ENCODE assay signal across 10 cellular contexts in the genomic region with DNA sequence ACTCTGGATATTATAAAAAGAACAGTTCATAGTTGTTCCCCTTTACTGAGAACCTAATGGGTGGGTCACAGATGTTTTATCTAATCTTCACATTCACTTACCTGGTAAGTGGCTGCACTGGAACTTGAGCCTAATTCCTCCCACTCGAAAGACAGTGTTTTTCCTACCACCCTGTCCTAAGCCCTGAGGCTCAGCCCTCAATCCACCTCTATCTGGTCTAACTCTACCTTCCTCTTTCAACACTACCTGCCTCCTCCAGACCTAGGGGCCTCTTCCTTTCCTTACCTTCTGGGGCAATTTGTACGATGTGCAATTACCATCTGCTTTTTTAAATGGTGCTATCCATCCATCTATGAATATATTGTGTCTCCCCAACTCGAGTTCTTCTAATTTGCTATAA. TPM values are rescaled to one million over a fixed set of nuclear protein-coding genes. Genes with fewer than 3 reads are reported as not detected.
DNase-seq lines count a peak whose midpoint lies in the region; ATAC-seq, FAIRE-seq and TF ChIP-seq lines count a peak whose summit lies in the region.
"Had no signal": no experiment of that assay in that cellular context is flagged by ENCODE, and none has a peak within 500 bp of the region (broad histone marks: within the 10 kb centered on the region; RNA-seq: fewer than 3 reads in every experiment).

No MANE protein-coding gene starts in this region.

- no peak for TF ChIP-seq EP300 in K562 (IDR thresholded peaks at IDR 0.05; ENCODE audit: low read length)

- in situ Hi-C loops in K562 (cut with MboI) = loop anchor here (5.0 kb wide), 1 partner anchor 155 kb away; no protein-coding TSS in a partner anchor

- H3K9me3 Mint-ChIP-seq in CD14-positive monocyte (peaks cover 0 to 6% (median 0%) of the 10 kb centered on the region in 7 donors), HFFc6 (no peaks in the 10 kb centered on the region)
- peaks cover 0 to 4% (median 0%) of the 10 kb centered on the region in 11 donors for H3K9me3 Mint-ChIP-seq in naive thymus-derived CD4-positive, alpha-beta T cell

- H3K4me1 Mint-ChIP-seq in CD14-positive monocyte (peaks cover 29% of the 10 kb centered on the region), HFFc6 (ENCODE audit: low read depth) (peaks cover 13% of the 10 kb centered on the region)
- peaks cover 0 to 18% (median 12%) of the 10 kb centered on the region in 7 donors for H3K4me1 Mint-ChIP-seq in naive thymus-derived CD4-positive, alpha-beta T cell

- H3K4me1 ChIP-seq in K562 (replicated peaks in 1 of 2; ENCODE audit: control insufficient read depth in 2 of 2, insufficient read depth in 2 of 2, low read length in 2 of 2) (peaks cover 0 to 8% of the 10 kb centered on the region in 2 experiments; a peak in 3 of 5 replicates), testis (no peaks in the 10 kb centered on the region)
- no peaks in the 10 kb centered on the region for H3K4me1 ChIP-seq in naive thymus-derived CD4-positive, alpha-beta T cell (ENCODE audit: control insufficient read depth in 2 of 2, insufficient read depth in 2 of 2, low read length in 2 of 2)

- no peaks in the 10 kb centered on the region for H3K27me3 ChIP-seq in K562 (ENCODE audit: control insufficient read depth in 2 of 2, insufficient read depth in 2 of 2, low read length in 2 of 2)
- H3K27me3 ChIP-seq in naive thymus-derived CD4-positive, alpha-beta T cell (ENCODE audit: control insufficient read depth in 2 of 2, insufficient read depth in 2 of 2, low read length in 2 of 2) = no peaks in the 10 kb centered on the region
- no peaks in the 10 kb centered on the region for H3K27me3 ChIP-seq in testis

- H3K9me1 ChIP-seq in K562 (ENCODE audit: control insufficient read depth, insufficient read depth, low read length) = no peaks in the 10 kb centered on the region

- peak; percentile 67 for FAIRE-seq in K562 (lab: Jason Lieb, UNC)

- H3K9me3 ChIP-seq in K562 (replicated peaks; ENCODE audit: control insufficient read depth, insufficient read depth, low read depth, low read length) (no peaks in the 10 kb centered on the region), testis (no peaks in the 10 kb centered on the region)
- no peaks in the 10 kb centered on the region for H3K9me3 ChIP-seq in naive thymus-derived CD4-positive, alpha-beta T cell (ENCODE audit: control insufficient read depth in 2 of 3, low read length in 3 of 3)

- DNase-seq in CD14-positive monocyte (ENCODE audit: low spot score) = no peak
- no peak for DNase-seq in HFFc6
- DNase-seq in K562 (ENCODE audit: extremely low read depth in 1 of 4, low spot score in 3 of 4) = peak in 1 of 4 experiments; percentile 21
- no peak for DNase-seq in naive thymus-derived CD4-positive, alpha-beta T cell
- DNase-seq in OCI-M2 (lab: John Stamatoyannopoulos, UW; ENCODE audit: unreplicated experiment) = no peak
- no peak for DNase-seq in testis
- DNase-seq in glomerular visceral epithelial cell (ENCODE audit: extremely low spot score) = no peak
- DNase-seq: activated CD8-positive, alpha-beta memory T cell treated with anti-CD3 and anti-CD28 coated beads, Interleukin-2, amount 50 U/mL, for 48 hours had no signal

- H4K20me1 ChIP-seq in K562 (replicated peaks; ENCODE audit: control insufficient read depth, insufficient read depth, low read length) = no peaks in the 10 kb centered on the region

- CTCF ChIA-PET in K562 (lab: Yijun Ruan, JAX; ENCODE audit: low intra/inter-chr PET ratio) = interaction anchor here (1.7 to 3.3 kb wide), 2 partner anchors 41 to 152 kb away, joined by 7 to 44 read pairs; no protein-coding TSS in a partner anchor
- CTCF ChIA-PET in naive thymus-derived CD4-positive, alpha-beta T cell (lab: Charles Lee) = interaction anchor here (0.8 to 2.4 kb wide), 13 partner anchors 10 to 584 kb away, joined by 3 to 16 read pairs (median 4); partner anchors contain the start of gene RAB10

- TF ChIP-seq RAD21 in K562 (CRISPR knock-in tag; conservative IDR thresholded peaks at IDR 0.05 in 1 of 2, IDR thresholded peaks at IDR 0.05 in 1 of 2) = no peak

- H3K27ac ChIP-seq in K562 (ENCODE audit: extremely low read depth, low read depth, low read length) (no peak overlapping the region), testis (no peak overlapping the region)
- H3K27ac ChIP-seq in naive thymus-derived CD4-positive, alpha-beta T cell (ENCODE audit: low read depth, low read length) = no peak overlapping the region

- H3K9ac ChIP-seq in K562 (ENCODE audit: insufficient read depth in 1 of 2, low read depth in 2 of 2, low read length in 2 of 2) = no peak overlapping the region

- H3K4me3 ChIP-seq in K562 = no peak overlapping the region
- no peak overlapping the region for H3K4me3 ChIP-seq in naive thymus-derived CD4-positive, alpha-beta T cell (ENCODE audit: low read length)
- no peak overlapping the region for H3K4me3 ChIP-seq in testis

- POLR2A ChIA-PET in K562 (lab: Yijun Ruan, JAX) = interaction anchor here (0.7 to 1.0 kb wide), 4 partner anchors 8 to 148 kb away, joined by 3 to 4 read pairs (median 4); no protein-coding TSS in a partner anchor
- POLR2A ChIA-PET in naive thymus-derived CD4-positive, alpha-beta T cell (lab: Charles Lee) = interaction anchor here (0.6 to 1.3 kb wide), 5 partner anchors 10 to 193 kb away, joined by 3 to 6 read pairs (median 5); partner anchors contain the start of gene KIF3C

- 17% methylated on average over 3 of the region's 3 CpGs for WGBS in K562 (ENCODE audit: insufficient coverage, low coverage, missing lambda C conversion rate)
- WGBS in testis, 2 donors = 80% methylated on average over 3 of the region's 3 CpGs

- H3K4me2 ChIP-seq in K562 (ENCODE audit: insufficient read depth, low read length) = peak overlapping the region; percentile 76

- H2AFZ ChIP-seq in K562 (ENCODE audit: low read depth, low read length) = peak overlapping the region; percentile 46

- no TSS peak for BruUV-seq in K562 (replicated peaks; lab: Mats Ljungman, UMichigan)

- H3K36me3 ChIP-seq in K562 (ENCODE audit: control insufficient read depth, insufficient read depth, low read length) (no peaks in the 10 kb centered on the region), testis (ENCODE audit: low read depth, missing control alignments) (no peaks in the 10 kb centered on the region)
- no peaks in the 10 kb centered on the region for H3K36me3 ChIP-seq in naive thymus-derived CD4-positive, alpha-beta T cell (ENCODE audit: control insufficient read depth in 2 of 3, insufficient read depth in 3 of 3, low read length in 3 of 3)

- H3K27ac Mint-ChIP-seq in CD14-positive monocyte (peak overlapping the region; percentile 86 to 95 (median 88)), HFFc6 (no peak overlapping the region)
- H3K27ac Mint-ChIP-seq in naive thymus-derived CD4-positive, alpha-beta T cell = peak overlapping the region in 7 of 9 donors; percentile 2 to 91 (median 48)
- H3K27ac Mint-ChIP-seq: activated naive CD8-positive, alpha-beta T cell had no signal

- peak; percentile 72 for ATAC-seq in K562
- peak; percentile 23 for ATAC-seq in naive thymus-derived CD4-positive, alpha-beta T cell
- ATAC-seq in GM18861 (IDR thresholded peaks at IDR 0.05; ENCODE audit: unreplicated experiment) = no peak

- no peaks in the 10 kb centered on the region for H3K79me2 ChIP-seq in K562 (ENCODE audit: control insufficient read depth, insufficient read depth, low read length)

- TF ChIP-seq POLR2A in K562 (conservative IDR thresholded peaks at IDR 0.05) = no peak
- no peak for TF ChIP-seq POLR2A in testis (IDR thresholded peaks at IDR 0.05)

- H3K36me3 Mint-ChIP-seq in CD14-positive monocyte (no peaks in the 10 kb centered on the region), HFFc6 (ENCODE audit: low read depth) (no peaks in the 10 kb centered on the region)
- peaks cover 0 to 3% (median 0%) of the 10 kb centered on the region in 5 donors for H3K36me3 Mint-ChIP-seq in naive thymus-derived CD4-positive, alpha-beta T cell
- H3K36me3 Mint-ChIP-seq: activated naive CD8-positive, alpha-beta T cell had no signal

- intact Hi-C loops in CD14-positive monocyte (cut with micrococcal nuclease) (loop anchor here (2.0 to 5.0 kb wide), 3 partner anchors 17 to 153 kb away; partner anchors contain the start of gene RAB10 (in 1 of the 2)), K562 (cut with micrococcal nuclease) (loop anchor here (1.0 to 5.0 kb wide), 5 partner anchors 40 to 153 kb away; partner anchors contain the start of gene RAB10), testis (cut with DNase I; ENCODE audit: low total_unique reads) (loop anchor here (10.0 kb wide), 1 partner anchor 153 kb away; no protein-coding TSS in a partner anchor)
- intact Hi-C loops in naive thymus-derived CD4-positive, alpha-beta T cell (cut with micrococcal nuclease) = loop anchor here (1.0 to 5.0 kb wide), 9 partner anchors 41 to 585 kb away; partner anchors contain the start of gene RAB10 (in 2 of the 2)

- no peak for TF ChIP-seq CTCF in CD14-positive monocyte (IDR thresholded peaks at IDR 0.05)
- TF ChIP-seq CTCF in HFFc6 (IDR thresholded peaks at IDR 0.05) = no peak
- no peak for TF ChIP-seq CTCF in K562 (IDR thresholded peaks at IDR 0.05 in 2 of 3, conservative IDR thresholded peaks at IDR 0.05 in 1 of 3; ENCODE audit: insufficient read depth in 2 of 3, low read depth in 1 of 3, low read length in 3 of 3)
- TF ChIP-seq CTCF in testis (IDR thresholded peaks at IDR 0.05) = no peak

- H3K27me3 Mint-ChIP-seq in CD14-positive monocyte (ENCODE audit: low read depth in 3 of 3) (peaks cover 0 to 3% (median 0%) of the 10 kb centered on the region in 3 donors), HFFc6 (ENCODE audit: insufficient read depth) (peaks cover 2% of the 10 kb centered on the region; the same call in 1 of the 2 replicates)
- peaks cover 0 to 17% (median 0%) of the 10 kb centered on the region in 5 donors for H3K27me3 Mint-ChIP-seq in naive thymus-derived CD4-positive, alpha-beta T cell
- H3K27me3 Mint-ChIP-seq: activated naive CD8-positive, alpha-beta T cell had no signal

- H3K4me3 Mint-ChIP-seq in CD14-positive monocyte (peak overlapping the region in 1 of 2 donors; percentile 62), HFFc6 (peak overlapping the region; percentile 80; the same call in 1 of the 2 replicates)
- H3K4me3 Mint-ChIP-seq in naive thymus-derived CD4-positive, alpha-beta T cell = peak overlapping the region in 4 of 10 donors; percentile 28 to 82 (median 54)

RNA-seq across cellular contexts. Expression of gene KIF3C, which starts 9.7 kb away (rescaled TPM):
- polyA plus RNA-seq in CD14-positive monocyte (under 1 TPM; 0.28 to 0.47 TPM), K562 (2011; rRNA removed) (3.1 and 3.3 TPM in 2 replicates), K562 (2014; fragmentation: Illumina TruSeq; extraction: Trizol) (4.0 and 5.0 TPM in 2 replicates), K562 (2014; fragmentation: Nextera tagmentation; extraction: Ambion mirVana) (under 1 TPM; 0.69 to 0.88 TPM), K562 (2014; rRNA removed) (3.3 and 3.4 TPM in 2 replicates), testis (ENCODE audit: insufficient read depth, low read depth, low replicate concordance) (7.1 TPM)
- total RNA-seq in HFFc6 (2021; fragmentation: NEBNext Ultra II Directional; extraction: Animal tissue kit (Norgen Biotek cat#: 25700)) = 10 to 100 TPM; 18.0 to 21.1 (median 19.7) TPM
- 12.0 and 22.8 TPM in 2 replicates for total RNA-seq in K562 (2011; cell fraction: chromatin; rRNA removed; ENCODE audit: low replicate concordance)
- total RNA-seq in K562 (2011; cell fraction: nucleolus; rRNA removed) = 10.4 and 12.0 TPM in 2 replicates
- 8.7 and 9.9 TPM in 2 replicates for total RNA-seq in K562 (2011; cell fraction: nucleoplasm; rRNA removed)
- total RNA-seq in K562 (2014; rRNA removed) (3.3 and 5.9 TPM in 2 replicates), K562 (2014; rRNA removed; fragmentation: Illumina TruSeq; extraction: Trizol) (1.9 and 2.1 TPM in 2 replicates), K562 (2015; rRNA removed; fragmentation: Illumina TruSeq; extraction: Trizol) (1.6 and 1.8 TPM in 2 replicates), K562 (2021) (6.1 and 6.7 TPM in 2 replicates), testis (1 to 10 TPM; 8.7 to 9.8 TPM)
- polyA plus RNA-seq in K562 (2011; cell fraction: cytosol; rRNA removed) = 3.2 and 3.9 TPM in 2 replicates
- 2.2 and 3.3 TPM in 2 replicates for polyA plus RNA-seq in K562 (2011; cell fraction: nucleus; rRNA removed)
- 4.8 and 6.5 TPM in 2 replicates for polyA plus RNA-seq in K562 (2012)
- 3.7 and 6.1 TPM in 2 replicates for polyA minus RNA-seq in K562 (2011; rRNA and poly(A)+ RNA removed)
- polyA minus RNA-seq in K562 (2011; cell fraction: cytosol; rRNA and poly(A)+ RNA removed) = 4.3 and 4.5 TPM in 2 replicates
- 4.4 and 7.3 TPM in 2 replicates for polyA minus RNA-seq in K562 (2011; cell fraction: nucleus; rRNA and poly(A)+ RNA removed)
- 1 to 10 TPM; 2.9 to 6.3 (median 5.7) TPM for total RNA-seq in naive thymus-derived CD4-positive, alpha-beta T cell
- 1 to 10 TPM in 1 of 2 donors, under 1 TPM in 1; 0.54 to 1.7 TPM for polyA plus RNA-seq in naive thymus-derived CD4-positive, alpha-beta T cell

RNA-seq across cellular contexts. Expression of gene RAB10, which starts 41.9 kb away (rescaled TPM):
- polyA plus RNA-seq in CD14-positive monocyte (100 to 1,000 TPM; 202 to 258 TPM), K562 (2011; rRNA removed) (96.0 and 147 TPM in 2 replicates), K562 (2014; fragmentation: Illumina TruSeq; extraction: Trizol) (134 and 214 TPM in 2 replicates), K562 (2014; fragmentation: Nextera tagmentation; extraction: Ambion mirVana) (10 to 100 TPM; 25.1 to 35.7 TPM), K562 (2014; rRNA removed) (148 and 197 TPM in 2 replicates), testis (ENCODE audit: insufficient read depth, low read depth, low replicate concordance) (74.8 TPM)
- total RNA-seq in HFFc6 (2021; fragmentation: NEBNext Ultra II Directional; extraction: Animal tissue kit (Norgen Biotek cat#: 25700)) = 100 to 1,000 TPM; 133 to 144 (median 136) TPM
- 50.3 and 59.4 TPM in 2 replicates for total RNA-seq in K562 (2011; cell fraction: chromatin; rRNA removed; ENCODE audit: low replicate concordance)
- total RNA-seq in K562 (2011; cell fraction: nucleolus; rRNA removed) = 56.7 and 62.9 TPM in 2 replicates
- 57.3 and 84.3 TPM in 2 replicates for total RNA-seq in K562 (2011; cell fraction: nucleoplasm; rRNA removed)
- total RNA-seq in K562 (2014; rRNA removed) (116 and 159 TPM in 2 replicates), K562 (2014; rRNA removed; fragmentation: Illumina TruSeq; extraction: Trizol) (149 and 158 TPM in 2 replicates), K562 (2015; rRNA removed; fragmentation: Illumina TruSeq; extraction: Trizol) (145 and 157 TPM in 2 replicates), K562 (2021) (166 and 176 TPM in 2 replicates), testis (100 to 1,000 TPM in 1 of 2 donors, 10 to 100 TPM in 1; 96.8 to 112 TPM)
- 49.4 and 88.1 TPM in 2 replicates for polyA plus RNA-seq in K562 (2011; cell fraction: cytosol; rRNA removed)
- polyA plus RNA-seq in K562 (2011; cell fraction: nucleus; rRNA removed) = 23.8 and 27.1 TPM in 2 replicates
- 104 and 127 TPM in 2 replicates for polyA plus RNA-seq in K562 (2012)
- polyA minus RNA-seq in K562 (2011; rRNA and poly(A)+ RNA removed) = 400 and 439 TPM in 2 replicates
- polyA minus RNA-seq in K562 (2011; cell fraction: cytosol; rRNA and poly(A)+ RNA removed) = 74.6 and 128 TPM in 2 replicates
- polyA minus RNA-seq in K562 (2011; cell fraction: nucleus; rRNA and poly(A)+ RNA removed) = 25.2 and 34.9 TPM in 2 replicates
- 100 to 1,000 TPM in 1 of 5 experiments, 10 to 100 TPM in 4; 25.6 to 108 (median 60.5) TPM for total RNA-seq in naive thymus-derived CD4-positive, alpha-beta T cell
- 10 to 100 TPM; 56.1 to 73.2 TPM for polyA plus RNA-seq in naive thymus-derived CD4-positive, alpha-beta T cell
